Comparison of ENCODE assay signal across 1 cellular context in genomic region chr14:35533357-35534129, GRCh38.
A peak's percentile ranks its signal among the peaks of the same experiment; 100 is the strongest.
TF ChIP-seq lines count a peak whose summit lies in the region.

No MANE protein-coding gene starts in this region.

TF ChIP-seq in HepG2, 621 proteins besides CTCF, POLR2A, EP300 and RAD21 (continued from another document and continues in another):
- TF ChIP-seq ZNF691 (CRISPR knock-in tag; IDR thresholded peaks at IDR 0.05; ENCODE audit: borderline replicate concordance, low read depth) = peak; percentile 81
- TF ChIP-seq ZNF274 (CRISPR knock-in tag; IDR thresholded peaks at IDR 0.05) = no peak
- TF ChIP-seq ZNF652 (CRISPR knock-in tag; IDR thresholded peaks at IDR 0.05; ENCODE audit: borderline replicate concordance, low read depth) = no peak
- no peak; the same call in 2 of the 3 replicates for TF ChIP-seq MXI1 (IDR thresholded peaks at IDR 0.05; ENCODE audit: borderline replicate concordance, low read depth, low read length)
- no peak for TF ChIP-seq PHF5A (CRISPR knock-in tag; IDR thresholded peaks at IDR 0.05; ENCODE audit: low read depth, unreplicated experiment)
- TF ChIP-seq ZSCAN22 (CRISPR knock-in tag; IDR thresholded peaks at IDR 0.05) = peak; percentile 86
- TF ChIP-seq ZNF484 (CRISPR knock-in tag; IDR thresholded peaks at IDR 0.05; ENCODE audit: borderline replicate concordance, low read depth) = no peak
- peak; percentile 80; the same call in 1 of the 2 replicates for TF ChIP-seq ZNF350 (CRISPR knock-in tag; IDR thresholded peaks at IDR 0.05; ENCODE audit: borderline replicate concordance, low read depth)
- no peak; the same call in 1 of the 2 replicates for TF ChIP-seq ZNF136 (CRISPR knock-in tag; IDR thresholded peaks at IDR 0.05; ENCODE audit: low read depth)
- TF ChIP-seq ATRX (CRISPR knock-in tag; IDR thresholded peaks at IDR 0.05; ENCODE audit: borderline replicate concordance) = no peak
- TF ChIP-seq POLR2G (IDR thresholded peaks at IDR 0.05; ENCODE audit: low read depth, low read length) = no peak
- peak; percentile 57; the same call in 1 of the 2 replicates for TF ChIP-seq BCL6 (CRISPR knock-in tag; IDR thresholded peaks at IDR 0.05)
- peak; percentile 63; the same call in 1 of the 2 replicates for TF ChIP-seq ZFY (CRISPR knock-in tag; IDR thresholded peaks at IDR 0.05)
- peak; percentile 11; the same call in 1 of the 2 replicates for TF ChIP-seq ZNF281 (CRISPR knock-in tag; IDR thresholded peaks at IDR 0.05; ENCODE audit: borderline replicate concordance)
- TF ChIP-seq ZSCAN21 (CRISPR knock-in tag; IDR thresholded peaks at IDR 0.05; ENCODE audit: borderline replicate concordance) = peak; percentile 33; the same call in 1 of the 2 replicates
- TF ChIP-seq TP53 (CRISPR knock-in tag; conservative IDR thresholded peaks at IDR 0.05) = 0 out of 2 replicates have a peak, but pooled peaks have one; percentile 33
- no peak; the same call in 1 of the 2 replicates for TF ChIP-seq ZNF792 (CRISPR knock-in tag; IDR thresholded peaks at IDR 0.05)
- no peak; the same call in 1 of the 2 replicates for TF ChIP-seq NR1H2 (CRISPR knock-in tag; IDR thresholded peaks at IDR 0.05; ENCODE audit: borderline replicate concordance, low read depth)
- peak; percentile 22; the same call in 1 of the 2 replicates for TF ChIP-seq ZMAT3 (CRISPR knock-in tag; conservative IDR thresholded peaks at IDR 0.05)
- TF ChIP-seq HBP1 (CRISPR knock-in tag; IDR thresholded peaks at IDR 0.05; ENCODE audit: low read depth) = no peak
- TF ChIP-seq TCF7L2 (IDR thresholded peaks at IDR 0.05; ENCODE audit: low read depth, low read length) = no peak
- no peak; the same call in 1 of the 2 replicates for TF ChIP-seq ZNF562 (CRISPR knock-in tag; IDR thresholded peaks at IDR 0.05; ENCODE audit: borderline replicate concordance)
- no peak for TF ChIP-seq ZNF607 (CRISPR knock-in tag; IDR thresholded peaks at IDR 0.05; ENCODE audit: borderline replicate concordance)
- TF ChIP-seq ZNF564 (CRISPR knock-in tag; IDR thresholded peaks at IDR 0.05) = peak; percentile 84; the same call in 1 of the 2 replicates
- 0 out of 2 replicates have a peak, but pooled peaks have one; percentile 5 for TF ChIP-seq ZNF431 (CRISPR knock-in tag; IDR thresholded peaks at IDR 0.05; ENCODE audit: borderline replicate concordance, low read depth)
- no peak; the same call in 1 of the 2 replicates for TF ChIP-seq ATF2 (CRISPR knock-in tag; IDR thresholded peaks at IDR 0.05)
- TF ChIP-seq ZNF850 (CRISPR knock-in tag; conservative IDR thresholded peaks at IDR 0.05) = 0 out of 2 replicates have a peak, but pooled peaks have one; percentile 31
- no peak; the same call in none of the 2 replicates for TF ChIP-seq RXRA (CRISPR knock-in tag; IDR thresholded peaks at IDR 0.05)
- peak; percentile 66; the same call in 1 of the 2 replicates for TF ChIP-seq ZNF605 (CRISPR knock-in tag; IDR thresholded peaks at IDR 0.05)
- TF ChIP-seq SKIL (CRISPR knock-in tag; IDR thresholded peaks at IDR 0.05; ENCODE audit: borderline replicate concordance) = peak; percentile 82
- no peak for TF ChIP-seq TOE1 (CRISPR knock-in tag; IDR thresholded peaks at IDR 0.05)
- TF ChIP-seq EEA1 (CRISPR knock-in tag; IDR thresholded peaks at IDR 0.05; ENCODE audit: borderline replicate concordance) = peak; percentile 96
- TF ChIP-seq PRDM4 (CRISPR knock-in tag; IDR thresholded peaks at IDR 0.05; ENCODE audit: borderline replicate concordance) = no peak
- TF ChIP-seq ZNF460 (CRISPR knock-in tag; IDR thresholded peaks at IDR 0.05; ENCODE audit: borderline replicate concordance) = no peak
- no peak for TF ChIP-seq ZBTB33 (CRISPR knock-in tag; IDR thresholded peaks at IDR 0.05)
- TF ChIP-seq ZMYM2 (CRISPR knock-in tag; IDR thresholded peaks at IDR 0.05) = 0 out of 2 replicates have a peak, but pooled peaks have one; percentile 61
- no peak for TF ChIP-seq ELF4 (CRISPR knock-in tag; IDR thresholded peaks at IDR 0.05; ENCODE audit: borderline replicate concordance)
- TF ChIP-seq ZNF496 (CRISPR knock-in tag; IDR thresholded peaks at IDR 0.05; ENCODE audit: insufficient replicate concordance) = no peak
- TF ChIP-seq TSC22D2 (CRISPR knock-in tag; IDR thresholded peaks at IDR 0.05; ENCODE audit: borderline replicate concordance) = peak; percentile 13; the same call in 1 of the 2 replicates
- no peak for TF ChIP-seq RXRB (CRISPR knock-in tag; IDR thresholded peaks at IDR 0.05; ENCODE audit: borderline replicate concordance)
- no peak for TF ChIP-seq CREB1 (IDR thresholded peaks at IDR 0.05)
- no peak for TF ChIP-seq CREB1 (CRISPR knock-in tag; IDR thresholded peaks at IDR 0.05)
- TF ChIP-seq ZNF432 (CRISPR knock-in tag; IDR thresholded peaks at IDR 0.05; ENCODE audit: borderline replicate concordance) = no peak
- peak; percentile 75; the same call in 1 of the 2 replicates for TF ChIP-seq ZBTB20 (CRISPR knock-in tag; IDR thresholded peaks at IDR 0.05; ENCODE audit: borderline replicate concordance, low read depth)
- TF ChIP-seq NFE2L2 (IDR thresholded peaks at IDR 0.05; ENCODE audit: low read length) = no peak
- TF ChIP-seq IKZF1 (IDR thresholded peaks at IDR 0.05) = no peak
- TF ChIP-seq ZNF224 (CRISPR knock-in tag; IDR thresholded peaks at IDR 0.05) = 0 out of 2 replicates have a peak, but pooled peaks have one; percentile 58
- no peak for TF ChIP-seq ATF7 (IDR thresholded peaks at IDR 0.05)
- TF ChIP-seq ATF7 (CRISPR knock-in tag; IDR thresholded peaks at IDR 0.05) = peak; percentile 68; the same call in 1 of the 2 replicates
- no peak for TF ChIP-seq NR2F6 (IDR thresholded peaks at IDR 0.05)
- TF ChIP-seq NR2F6 (CRISPR knock-in tag; IDR thresholded peaks at IDR 0.05) = peak; percentile 14; the same call in 1 of the 2 replicates
- no peak for TF ChIP-seq SP140L (CRISPR knock-in tag; IDR thresholded peaks at IDR 0.05; ENCODE audit: borderline replicate concordance)
- TF ChIP-seq PREB (CRISPR knock-in tag; IDR thresholded peaks at IDR 0.05) = peak; percentile 71; the same call in 1 of the 2 replicates
- TF ChIP-seq HHEX (CRISPR knock-in tag; IDR thresholded peaks at IDR 0.05) = no peak
- peak; percentile 88; the same call in 1 of the 2 replicates for TF ChIP-seq E2F2 (CRISPR knock-in tag; IDR thresholded peaks at IDR 0.05; ENCODE audit: borderline replicate concordance)
